In the genomic region with DNA sequence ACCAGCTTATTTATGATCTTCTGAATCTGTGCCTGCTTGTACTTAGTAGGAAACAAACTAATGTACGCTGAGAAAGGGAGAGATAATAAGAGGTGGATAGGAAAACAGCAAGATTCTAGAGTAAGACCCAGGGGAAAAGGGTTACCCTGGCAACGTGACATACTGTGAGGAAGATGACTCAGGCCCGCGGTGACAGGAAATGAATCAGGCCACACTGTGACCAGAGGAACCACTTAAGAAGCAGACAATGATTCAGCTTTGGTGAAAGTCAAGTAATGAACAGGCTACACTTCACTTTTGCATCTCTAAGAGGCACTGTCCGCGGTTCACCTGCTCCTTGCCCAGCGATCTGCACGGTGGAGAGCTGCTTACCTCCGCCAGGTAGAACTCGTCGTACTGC, we compare ENCODE assay signal across 1 cellular context.
TF ChIP-seq lines count a peak whose summit lies in the region.

No MANE protein-coding gene starts in this region.

TF ChIP-seq in IMR-90, 13 proteins besides CTCF, POLR2A, EP300 and RAD21 (continued from another document):
- TF ChIP-seq RFX5 (IDR thresholded peaks at IDR 0.05; ENCODE audit: low read depth, low read length) (no peak), SMC3 (IDR thresholded peaks at IDR 0.05; ENCODE audit: low read depth, low read length) (no peak), BHLHE40 (IDR thresholded peaks at IDR 0.05; ENCODE audit: low read depth, low read length) (no peak), MAZ (IDR thresholded peaks at IDR 0.05; ENCODE audit: borderline replicate concordance, low read depth, low read length) (no peak), CEBPB (IDR thresholded peaks at IDR 0.05; ENCODE audit: low read depth, low read length) (no peak), FOS (IDR thresholded peaks at IDR 0.05; ENCODE audit: low read depth, low read length) (peak; percentile 81), MAFK (IDR thresholded peaks at IDR 0.05; ENCODE audit: low read depth, low read length) (no peak)
- TF ChIP-seq, protein P1, sequence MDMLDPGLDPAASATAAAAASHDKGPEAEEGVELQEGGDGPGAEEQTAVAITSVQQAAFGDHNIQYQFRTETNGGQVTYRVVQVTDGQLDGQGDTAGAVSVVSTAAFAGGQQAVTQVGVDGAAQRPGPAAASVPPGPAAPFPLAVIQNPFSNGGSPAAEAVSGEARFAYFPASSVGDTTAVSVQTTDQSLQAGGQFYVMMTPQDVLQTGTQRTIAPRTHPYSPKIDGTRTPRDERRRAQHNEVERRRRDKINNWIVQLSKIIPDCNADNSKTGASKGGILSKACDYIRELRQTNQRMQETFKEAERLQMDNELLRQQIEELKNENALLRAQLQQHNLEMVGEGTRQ (IDR thresholded peaks at IDR 0.05; ENCODE audit: low read depth, low read length): no peak
- TF ChIP-seq, protein P2, sequence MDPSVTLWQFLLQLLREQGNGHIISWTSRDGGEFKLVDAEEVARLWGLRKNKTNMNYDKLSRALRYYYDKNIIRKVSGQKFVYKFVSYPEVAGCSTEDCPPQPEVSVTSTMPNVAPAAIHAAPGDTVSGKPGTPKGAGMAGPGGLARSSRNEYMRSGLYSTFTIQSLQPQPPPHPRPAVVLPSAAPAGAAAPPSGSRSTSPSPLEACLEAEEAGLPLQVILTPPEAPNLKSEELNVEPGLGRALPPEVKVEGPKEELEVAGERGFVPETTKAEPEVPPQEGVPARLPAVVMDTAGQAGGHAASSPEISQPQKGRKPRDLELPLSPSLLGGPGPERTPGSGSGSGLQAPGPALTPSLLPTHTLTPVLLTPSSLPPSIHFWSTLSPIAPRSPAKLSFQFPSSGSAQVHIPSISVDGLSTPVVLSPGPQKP (IDR thresholded peaks at IDR 0.05; ENCODE audit: borderline replicate concordance, low read depth, low read length): no peak
